ENCODE assay signal across 8 cellular contexts in the genomic region with DNA sequence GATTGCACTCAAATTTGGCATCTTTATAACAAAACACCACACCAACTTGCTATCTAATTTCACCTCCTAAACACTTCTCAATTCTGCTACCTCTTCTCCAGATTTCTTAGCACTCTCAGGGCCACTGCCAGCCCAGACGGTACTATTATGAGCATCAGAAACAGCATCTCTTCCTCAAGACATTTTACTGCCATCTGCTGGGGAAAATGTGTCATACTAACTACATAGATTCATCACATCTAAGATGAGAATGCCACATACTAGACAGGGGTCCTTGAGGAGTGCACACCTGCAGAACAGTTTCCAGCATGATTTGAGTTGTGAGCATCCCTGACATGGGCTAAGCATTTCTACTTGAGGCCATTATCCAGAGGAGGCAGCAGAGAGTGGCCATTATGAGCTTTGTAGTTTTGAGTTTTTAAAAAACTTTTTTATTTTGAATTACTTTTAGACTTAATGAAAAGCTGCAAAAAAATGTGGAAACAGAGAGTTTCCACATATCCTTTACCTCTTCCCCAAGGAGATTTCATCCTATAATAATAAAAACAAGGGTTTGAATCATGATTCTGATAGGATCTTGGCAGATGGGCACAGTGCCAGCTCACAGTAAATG. TPM values are rescaled to one million over a fixed set of nuclear protein-coding genes. Genes with fewer than 3 reads are reported as not detected.
DNase-seq lines count a peak whose midpoint lies in the region; ATAC-seq and TF ChIP-seq lines count a peak whose summit lies in the region.

No MANE protein-coding gene starts in this region.

- H3K36me3 Mint-ChIP-seq in activated CD8-positive, alpha-beta T cell treated with anti-CD3 and anti-CD28 coated beads, Interleukin-2, amount 10 ng/mL, durations not matched to agents 7 days and 5 days (ENCODE audit: low read depth) = no peaks in the 10 kb centered on the region
- no peaks in the 10 kb centered on the region for H3K36me3 Mint-ChIP-seq in glutamatergic neuron (ENCODE audit: unreplicated experiment)

- H3K27me3 Mint-ChIP-seq in activated CD8-positive, alpha-beta T cell treated with anti-CD3 and anti-CD28 coated beads, Interleukin-2, amount 10 ng/mL, durations not matched to agents 7 days and 5 days (ENCODE audit: low read depth) = peaks cover 9% of the 10 kb centered on the region
- peaks cover 5% of the 10 kb centered on the region for H3K27me3 Mint-ChIP-seq in glutamatergic neuron (ENCODE audit: unreplicated experiment)

- H3K27me3 ChIP-seq in DOHH2 (ENCODE audit: control insufficient read depth, low read length) (no peaks in the 10 kb centered on the region), psoas muscle (ENCODE audit: insufficient read depth in 3 of 3, low read length in 2 of 3) (no peaks in the 10 kb centered on the region)

- peaks cover 14% of the 10 kb centered on the region for H3F3A ChIP-seq in DOHH2 (ENCODE audit: control insufficient read depth, insufficient read depth)

- H3K4me3 Mint-ChIP-seq in activated CD8-positive, alpha-beta T cell treated with anti-CD3 and anti-CD28 coated beads, Interleukin-2, amount 10 ng/mL, durations not matched to agents 7 days and 5 days = no peak overlapping the region
- H3K4me3 Mint-ChIP-seq in glutamatergic neuron (ENCODE audit: unreplicated experiment) = no peak overlapping the region

- H3K36me3 ChIP-seq in DOHH2 (ENCODE audit: control insufficient read depth, low read length) = no peaks in the 10 kb centered on the region
- no peaks in the 10 kb centered on the region for H3K36me3 ChIP-seq in psoas muscle (ENCODE audit: insufficient read depth in 1 of 2, low read depth in 1 of 2)

- DNase-seq in NCI-H345 treated with DMSO at 0.1 percent for 48 hours (lab: John Stamatoyannopoulos, UW; ENCODE audit: unreplicated experiment) (peak; percentile 60), glutamatergic neuron (no peak), psoas muscle (no peak), GF-D8 (lab: John Stamatoyannopoulos, UW) (no peak)
- DNase-seq in activated CD8-positive, alpha-beta T cell treated with anti-CD3 and anti-CD28 coated beads, Interleukin-2, amount 10 ng/mL, durations not matched to agents 7 days and 5 days = peak; percentile 56

- H3K9me3 ChIP-seq in DOHH2 (ENCODE audit: control insufficient read depth, insufficient read depth, low read length) = no peaks in the 10 kb centered on the region
- H3K9me3 ChIP-seq in psoas muscle = no peaks in the 10 kb centered on the region

- POLR2A ChIA-PET in activated CD8-positive, alpha-beta T cell treated with anti-CD3 and anti-CD28 coated beads, Interleukin-2, amount 10 ng/mL, durations not matched to agents 7 days and 5 days (lab: Charles Lee) = no interaction called here

- H3K4me1 ChIP-seq in DOHH2 (ENCODE audit: control insufficient read depth, low read length) = peaks cover 70% of the 10 kb centered on the region
- no peaks in the 10 kb centered on the region for H3K4me1 ChIP-seq in psoas muscle

- peak overlapping the region; percentile 70 for H3K4me2 ChIP-seq in DOHH2 (ENCODE audit: low read length)

- H3K9me3 Mint-ChIP-seq in activated CD8-positive, alpha-beta T cell treated with anti-CD3 and anti-CD28 coated beads, Interleukin-2, amount 10 ng/mL, durations not matched to agents 7 days and 5 days (ENCODE audit: insufficient read depth) = no peaks in the 10 kb centered on the region
- peaks cover 2% of the 10 kb centered on the region for H3K9me3 Mint-ChIP-seq in glutamatergic neuron (ENCODE audit: unreplicated experiment)

- H3K9me2 ChIP-seq in DOHH2 (replicated peaks; ENCODE audit: control insufficient read depth, low read length) = no peaks in the 10 kb centered on the region

- peak overlapping the region; percentile 61 for H3K27ac ChIP-seq in DOHH2 (ENCODE audit: low read depth, low read length)
- no peak overlapping the region for H3K27ac ChIP-seq in psoas muscle

- no peaks in the 10 kb centered on the region for H3K79me2 ChIP-seq in DOHH2 (ENCODE audit: control insufficient read depth, low read length)

- TF ChIP-seq CTCF in DOHH2 (IDR thresholded peaks at IDR 0.05; ENCODE audit: low read depth, low read length, poor library complexity, severe bottlenecking) (peak; percentile 69), glutamatergic neuron (IDR thresholded peaks at IDR 0.05; ENCODE audit: partially characterized antibody, unreplicated experiment) (peak; percentile 77), psoas muscle (IDR thresholded peaks at IDR 0.05) (peak; percentile 47)

- peak; percentile 81 for ATAC-seq in GM19395 (IDR thresholded peaks at IDR 0.05; ENCODE audit: unreplicated experiment)
- peak; percentile 87 for ATAC-seq in HG03378 (IDR thresholded peaks at IDR 0.05; ENCODE audit: unreplicated experiment)
- ATAC-seq in activated CD8-positive, alpha-beta T cell treated with anti-CD3 and anti-CD28 coated beads, Interleukin-2, amount 10 ng/mL, durations not matched to agents 7 days and 5 days = peak; percentile 88
- peak in 3 of 4 donors; percentile 43 to 78 (median 57) for ATAC-seq in psoas muscle

- CTCF ChIA-PET in activated CD8-positive, alpha-beta T cell treated with anti-CD3 and anti-CD28 coated beads, Interleukin-2, amount 10 ng/mL, durations not matched to agents 7 days and 5 days (lab: Charles Lee) = interaction anchor here (0.6 to 5.6 kb wide), 13 partner anchors 9 to 549 kb away, joined by 3 to 42 read pairs (median 4); no protein-coding TSS in a partner anchor

- no peaks in the 10 kb centered on the region for H4K20me1 ChIP-seq in DOHH2 (ENCODE audit: control insufficient read depth, insufficient read depth, low read depth, low read length)

- H3K4me1 Mint-ChIP-seq in activated CD8-positive, alpha-beta T cell treated with anti-CD3 and anti-CD28 coated beads, Interleukin-2, amount 10 ng/mL, durations not matched to agents 7 days and 5 days (ENCODE audit: low read depth) = peaks cover 18% of the 10 kb centered on the region
- H3K4me1 Mint-ChIP-seq in glutamatergic neuron (ENCODE audit: low read depth, unreplicated experiment) = no peaks in the 10 kb centered on the region

- H3K4me3 ChIP-seq in DOHH2 (ENCODE audit: low read length) = peak overlapping the region; percentile 49
- no peak overlapping the region for H3K4me3 ChIP-seq in psoas muscle

- intact Hi-C loops in psoas muscle (cut with DNase I) = loop anchor here (5.0 to 10.0 kb wide), 2 partner anchors 163 to 419 kb away; no protein-coding TSS in a partner anchor

- 0 to 2% (median 0%) methylated on average over 1 of the region's 1 CpG for WGBS in psoas muscle, 3 donors

- H3K27ac Mint-ChIP-seq in activated CD8-positive, alpha-beta T cell treated with anti-CD3 and anti-CD28 coated beads, Interleukin-2, amount 10 ng/mL, durations not matched to agents 7 days and 5 days = no peak overlapping the region
- no peak overlapping the region for H3K27ac Mint-ChIP-seq in glutamatergic neuron (ENCODE audit: unreplicated experiment)

RNA-seq across cellular contexts. Expression of gene GRIP1, which starts 15.1 kb away (rescaled TPM):
- under 1 TPM; 0.29 to 0.55 TPM for total RNA-seq in activated CD8-positive, alpha-beta T cell treated with anti-CD3 and anti-CD28 coated beads, Interleukin-2, amount 10 ng/mL, durations not matched to agents 7 days and 5 days
- total RNA-seq in glutamatergic neuron (ENCODE audit: unreplicated experiment) = 67.1 TPM
- 1 to 10 TPM; 1.6 to 4.1 (median 2.7) TPM for total RNA-seq in psoas muscle
- polyA plus RNA-seq in psoas muscle = under 1 TPM; 0.05 to 0.53 (median 0.45) TPM

Comparison
In these comparisons a context has a peak if more than half of its experiments do, and no peak if none do; other contexts are left out.
1. DNase-seq: peak in NCI-H345 treated with DMSO at 0.1 percent for 48 hours (single experiment) and activated CD8-positive, alpha-beta T cell treated with anti-CD3 and anti-CD28 coated beads, Interleukin-2, amount 10 ng/mL, durations not matched to agents 7 days and 5 days (single experiment); none in glutamatergic neuron (single experiment), psoas muscle (0 of 2) and GF-D8 (single experiment).
2. RNA of gene GRIP1, which starts 15.1 kb away (total RNA-seq): 67.1 TPM in glutamatergic neuron (single experiment); 1.6 to 4.1 TPM in psoas muscle and 0.29 to 0.55 TPM in activated CD8-positive, alpha-beta T cell treated with anti-CD3 and anti-CD28 coated beads, Interleukin-2, amount 10 ng/mL, durations not matched to agents 7 days and 5 days; every median in the first group is over 10 times any median in the second.
3. Peak in every context shown above with its lines, with median percentiles within 50 percentile points of each other: CTCF ChIP-seq and ATAC-seq.